8 cellular contexts compared by ENCODE assay signal in the genomic region with DNA sequence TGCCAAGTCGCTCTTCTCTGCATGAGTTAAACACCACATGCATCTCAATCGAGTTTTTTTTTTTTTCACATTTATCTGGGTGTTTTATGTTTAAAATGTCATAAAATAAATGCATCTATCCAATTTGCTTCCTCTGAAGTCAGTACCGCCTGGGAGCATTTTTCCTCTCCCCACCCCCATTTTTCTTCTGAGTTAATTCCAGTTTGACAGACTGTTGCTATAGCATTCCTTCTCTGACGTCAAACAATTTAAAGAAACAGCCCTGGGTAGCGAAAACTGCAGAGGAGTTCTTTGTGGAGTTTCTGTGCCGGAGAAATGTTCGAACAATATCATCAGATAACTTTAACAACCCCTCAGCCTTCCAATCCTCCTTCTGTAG. TPM values are rescaled to one million over a fixed set of nuclear protein-coding genes. Genes with fewer than 3 reads are reported as not detected.
A peak's percentile ranks its signal among the peaks of the same experiment; 100 is the strongest.
DNase-seq lines count a peak whose midpoint lies in the region; ATAC-seq and TF ChIP-seq lines count a peak whose summit lies in the region.

No MANE protein-coding gene starts in this region.

- no peak for TF ChIP-seq CTCF in heart left ventricle (IDR thresholded peaks at IDR 0.05)
- TF ChIP-seq CTCF in astrocyte of the cerebellum (IDR thresholded peaks at IDR 0.05; ENCODE audit: low read depth, low read length, missing control alignments): no peak
- TF ChIP-seq CTCF in lower lobe of right lung (IDR thresholded peaks at IDR 0.05): no peak
- no peak for TF ChIP-seq CTCF in vagina (IDR thresholded peaks at IDR 0.05)

- in situ Hi-C loops in astrocyte of the cerebellum (cut with HindIII; ENCODE audit: low sequenced_read_pairs): no loop called here

- WGBS in heart left ventricle, 4 donors: 43 to 54% (median 50%) methylated on average over 7 of the region's 7 CpGs

- peak overlapping the region; percentile 82 to 97 (median 94) for H3K27ac ChIP-seq in heart left ventricle
- peak overlapping the region; percentile 95 for H3K27ac ChIP-seq in lower lobe of right lung
- peak overlapping the region; percentile 93 for H3K27ac ChIP-seq in vagina

- H3K4me1 ChIP-seq in heart left ventricle (peaks cover 6 to 44% (median 27%) of the 10 kb centered on the region in 12 donors), lower lobe of right lung (peaks cover 42% of the 10 kb centered on the region), vagina (peaks cover 42% of the 10 kb centered on the region)

- H3K4me3 ChIP-seq in heart left ventricle (peak overlapping the region in 11 of 12 donors; percentile 43 to 86 (median 82)), astrocyte of the cerebellum (ENCODE audit: low read depth, low read length) (peak overlapping the region; percentile 89), lower lobe of right lung (peak overlapping the region; percentile 78), vagina (peak overlapping the region; percentile 65 to 87)

- DNase-seq in heart left ventricle: peak in 1 of 5 donors; percentile 20
- no peak for DNase-seq in left ventricle myocardium superior
- DNase-seq in astrocyte of the cerebellum (ENCODE audit: low read depth): peak; percentile 43
- DNase-seq in lower lobe of right lung: no peak
- DNase-seq in vagina (ENCODE audit: extremely low spot score in 2 of 2): no peak
- no peak for DNase-seq in GOT3 (lab: John Stamatoyannopoulos, UW)
- no peak for DNase-seq in NCI-H1930 (lab: John Stamatoyannopoulos, UW)

- intact Hi-C loops in heart left ventricle (cut with DNase I): loop anchor here in 2 of 10 donors (5.0 to 10.0 kb wide), 2 partner anchors 73 to 105 kb away; a partner anchor contains a TSS
- intact Hi-C loops in left ventricle myocardium superior (cut with micrococcal nuclease): no loop called here
- intact Hi-C loops in lower lobe of right lung (cut with DNase I): no loop called here
- intact Hi-C loops in vagina (cut with DNase I): no loop called here

- H3K27me3 ChIP-seq in heart left ventricle (no peaks in the 10 kb centered on the region), lower lobe of right lung (ENCODE audit: low read depth) (no peaks in the 10 kb centered on the region), vagina (no peaks in the 10 kb centered on the region)

- TF ChIP-seq POLR2A in heart left ventricle (IDR thresholded peaks at IDR 0.05) (no peak), vagina (IDR thresholded peaks at IDR 0.05) (no peak)

- H3K36me3 ChIP-seq in heart left ventricle (no peaks in the 10 kb centered on the region), lower lobe of right lung (no peaks in the 10 kb centered on the region), vagina (no peaks in the 10 kb centered on the region)

- ATAC-seq in heart left ventricle (no peak), left ventricle myocardium superior (no peak), lower lobe of right lung (no peak), GM21390 (IDR thresholded peaks at IDR 0.05; ENCODE audit: unreplicated experiment) (no peak)

- no peaks in the 10 kb centered on the region for H3K9me3 ChIP-seq in heart left ventricle
- no peaks in the 10 kb centered on the region for H3K9me3 ChIP-seq in lower lobe of right lung
- no peaks in the 10 kb centered on the region for H3K9me3 ChIP-seq in vagina

RNA-seq across cellular contexts. Expression of a gene that starts 0.9 kb away (rescaled TPM):
- total RNA-seq in heart left ventricle: 10 to 100 TPM in 8 of 9 donors, 1 to 10 TPM in 1; 7.2 to 75.1 (median 12.5) TPM
- polyA plus RNA-seq in heart left ventricle: 10 to 100 TPM in 1 of 2 donors, 1 to 10 TPM in 1; 6.1 to 15.3 TPM
- total RNA-seq in left ventricle myocardium superior: 16.3 TPM
- total RNA-seq in lower lobe of right lung: 60.5 TPM
- total RNA-seq in vagina: 23.3 TPM
